ENCODE assay signal across 8 cellular contexts in genomic region chr16:84699712-84700517, GRCh38. TPM values are rescaled to one million over a fixed set of nuclear protein-coding genes. Genes with fewer than 3 reads are reported as not detected.
DNase-seq lines count a peak whose midpoint lies in the region; ATAC-seq and TF ChIP-seq lines count a peak whose summit lies in the region.

A gene with protein sequence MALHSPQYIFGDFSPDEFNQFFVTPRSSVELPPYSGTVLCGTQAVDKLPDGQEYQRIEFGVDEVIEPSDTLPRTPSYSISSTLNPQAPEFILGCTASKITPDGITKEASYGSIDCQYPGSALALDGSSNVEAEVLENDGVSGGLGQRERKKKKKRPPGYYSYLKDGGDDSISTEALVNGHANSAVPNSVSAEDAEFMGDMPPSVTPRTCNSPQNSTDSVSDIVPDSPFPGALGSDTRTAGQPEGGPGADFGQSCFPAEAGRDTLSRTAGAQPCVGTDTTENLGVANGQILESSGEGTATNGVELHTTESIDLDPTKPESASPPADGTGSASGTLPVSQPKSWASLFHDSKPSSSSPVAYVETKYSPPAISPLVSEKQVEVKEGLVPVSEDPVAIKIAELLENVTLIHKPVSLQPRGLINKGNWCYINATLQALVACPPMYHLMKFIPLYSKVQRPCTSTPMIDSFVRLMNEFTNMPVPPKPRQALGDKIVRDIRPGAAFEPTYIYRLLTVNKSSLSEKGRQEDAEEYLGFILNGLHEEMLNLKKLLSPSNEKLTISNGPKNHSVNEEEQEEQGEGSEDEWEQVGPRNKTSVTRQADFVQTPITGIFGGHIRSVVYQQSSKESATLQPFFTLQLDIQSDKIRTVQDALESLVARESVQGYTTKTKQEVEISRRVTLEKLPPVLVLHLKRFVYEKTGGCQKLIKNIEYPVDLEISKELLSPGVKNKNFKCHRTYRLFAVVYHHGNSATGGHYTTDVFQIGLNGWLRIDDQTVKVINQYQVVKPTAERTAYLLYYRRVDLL (plus strand): TSS chr16:84700000. CDS start chr16:84700091, 91 bp downstream.

- no peak for TF ChIP-seq CTCF in endothelial cell (IDR thresholded peaks at IDR 0.05; ENCODE audit: unreplicated experiment)
- TF ChIP-seq CTCF in mesothelial cell of epicardium (IDR thresholded peaks at IDR 0.05; ENCODE audit: unreplicated experiment), result no peak

- CTCF ChIA-PET in activated CD8-positive, alpha-beta memory T cell treated with anti-CD3 and anti-CD28 coated beads, Interleukin-2, amount 10 ng/mL, durations not matched to agents 7 days and 5 days (lab: Charles Lee), result interaction anchor here (0.8 to 2.8 kb wide), 12 partner anchors 11 to 270 kb away, joined by 3 to 29 read pairs (median 3); no protein-coding TSS in a partner anchor

- peak within 1 kb of the TSS; percentile 97 for H3K4me3 ChIP-seq in CD4-positive, CD25-positive, alpha-beta regulatory T cell (ENCODE audit: low read depth, low read length)

- peaks cover 30 to 43% (median 38%) of the 10 kb centered on the region in 4 donors for H3K4me1 Mint-ChIP-seq in CD4-positive, CD25-positive, alpha-beta regulatory T cell
- peaks cover 40% of the 10 kb centered on the region for H3K4me1 Mint-ChIP-seq in activated CD8-positive, alpha-beta memory T cell treated with anti-CD3 and anti-CD28 coated beads, Interleukin-2, amount 10 ng/mL, durations not matched to agents 7 days and 5 days
- H3K4me1 Mint-ChIP-seq in endothelial cell (ENCODE audit: unreplicated experiment) (peaks cover 23% of the 10 kb centered on the region), mesothelial cell of epicardium (peaks cover 38% of the 10 kb centered on the region)

- H3K36me3 Mint-ChIP-seq in CD4-positive, CD25-positive, alpha-beta regulatory T cell, result peaks cover 3% of the 10 kb centered on the region
- peaks cover 2% of the 10 kb centered on the region for H3K36me3 Mint-ChIP-seq in activated CD8-positive, alpha-beta memory T cell treated with anti-CD3 and anti-CD28 coated beads, Interleukin-2, amount 10 ng/mL, durations not matched to agents 7 days and 5 days
- H3K36me3 Mint-ChIP-seq in endothelial cell (ENCODE audit: low read depth, unreplicated experiment) (peaks cover 5% of the 10 kb centered on the region), mesothelial cell of epicardium (no peaks in the 10 kb centered on the region)

- H3K27ac ChIP-seq in CD4-positive, CD25-positive, alpha-beta regulatory T cell (ENCODE audit: insufficient read depth, low read length, poor library complexity, severe bottlenecking), result peak within 1 kb of the TSS; percentile 83

- peaks cover 47% of the 10 kb centered on the region for H3K4me1 ChIP-seq in CD4-positive, CD25-positive, alpha-beta regulatory T cell (ENCODE audit: control insufficient read depth, insufficient read depth, low read length, poor library complexity, severe bottlenecking)

- peak; percentile 79 to 88 (median 85) for DNase-seq in CD4-positive, CD25-positive, alpha-beta regulatory T cell
- DNase-seq in NOMO-1 treated with DMSO at 0.1 percent for 48 hours (lab: John Stamatoyannopoulos, UW; ENCODE audit: unreplicated experiment) (peak; percentile 71), endothelial cell (ENCODE audit: low spot score) (peak; percentile 90), mesothelial cell of epicardium (ENCODE audit: low spot score in 2 of 2, unreplicated experiment in 2 of 2) (peak; percentile 87 to 90)
- peak; percentile 85 for DNase-seq in activated CD8-positive, alpha-beta memory T cell treated with anti-CD3 and anti-CD28 coated beads, Interleukin-2, amount 10 ng/mL, durations not matched to agents 7 days and 5 days
- peak; percentile 50 to 70 for DNase-seq in stimulated activated CD8-positive, alpha-beta memory T cell treated with anti-CD3 and anti-CD28 coated beads, Interleukin-15, amount 100 ng/mL, for 4 hours (ENCODE audit: low read depth in 2 of 2)

- no peaks in the 10 kb centered on the region for H3K9me3 ChIP-seq in CD4-positive, CD25-positive, alpha-beta regulatory T cell (ENCODE audit: control insufficient read depth in 2 of 2, low read length in 2 of 2)

- peak within 1 kb of the TSS; percentile 96 to 98 (median 97) for H3K27ac Mint-ChIP-seq in CD4-positive, CD25-positive, alpha-beta regulatory T cell
- H3K27ac Mint-ChIP-seq in activated CD8-positive, alpha-beta memory T cell treated with anti-CD3 and anti-CD28 coated beads, Interleukin-2, amount 10 ng/mL, durations not matched to agents 7 days and 5 days, result peak within 1 kb of the TSS; percentile 96
- H3K27ac Mint-ChIP-seq in endothelial cell (ENCODE audit: unreplicated experiment), result peak within 1 kb of the TSS; percentile 88
- peak within 1 kb of the TSS; percentile 97 for H3K27ac Mint-ChIP-seq in mesothelial cell of epicardium

- H3K36me3 ChIP-seq in CD4-positive, CD25-positive, alpha-beta regulatory T cell (ENCODE audit: control insufficient read depth, insufficient read depth, low read length), result no peaks in the 10 kb centered on the region

- peaks cover 0 to 2% (median 0%) of the 10 kb centered on the region in 7 donors for H3K9me3 Mint-ChIP-seq in CD4-positive, CD25-positive, alpha-beta regulatory T cell
- H3K9me3 Mint-ChIP-seq in activated CD8-positive, alpha-beta memory T cell treated with anti-CD3 and anti-CD28 coated beads, Interleukin-2, amount 10 ng/mL, durations not matched to agents 7 days and 5 days (ENCODE audit: low read depth), result no peaks in the 10 kb centered on the region
- no peaks in the 10 kb centered on the region for H3K9me3 Mint-ChIP-seq in endothelial cell (ENCODE audit: unreplicated experiment)
- H3K9me3 Mint-ChIP-seq in mesothelial cell of epicardium, result no peaks in the 10 kb centered on the region

- no peaks in the 10 kb centered on the region for H3K27me3 ChIP-seq in CD4-positive, CD25-positive, alpha-beta regulatory T cell (ENCODE audit: control insufficient read depth, insufficient read depth, low read length)

- no peaks in the 10 kb centered on the region for H3K27me3 Mint-ChIP-seq in CD4-positive, CD25-positive, alpha-beta regulatory T cell
- H3K27me3 Mint-ChIP-seq in activated CD8-positive, alpha-beta memory T cell treated with anti-CD3 and anti-CD28 coated beads, Interleukin-2, amount 10 ng/mL, durations not matched to agents 7 days and 5 days, result no peaks in the 10 kb centered on the region
- H3K27me3 Mint-ChIP-seq in endothelial cell (ENCODE audit: unreplicated experiment) (peaks cover 5% of the 10 kb centered on the region), mesothelial cell of epicardium (ENCODE audit: low read depth) (no peaks in the 10 kb centered on the region)

- ATAC-seq in CD4-positive, CD25-positive, alpha-beta regulatory T cell (ENCODE audit: low read depth in 2 of 2), result peak; percentile 82
- ATAC-seq in GM19372 (IDR thresholded peaks at IDR 0.05; ENCODE audit: low read depth, unreplicated experiment) (peak; percentile 80), HG03558 (IDR thresholded peaks at IDR 0.05; ENCODE audit: extremely low read depth, unreplicated experiment) (peak; percentile 64)
- peak; percentile 90 for ATAC-seq in activated CD8-positive, alpha-beta memory T cell treated with anti-CD3 and anti-CD28 coated beads, Interleukin-2, amount 10 ng/mL, durations not matched to agents 7 days and 5 days

- H3K4me3 Mint-ChIP-seq in CD4-positive, CD25-positive, alpha-beta regulatory T cell, result peak within 1 kb of the TSS; percentile 90 to 99 (median 94)
- peak within 1 kb of the TSS; percentile 98 for H3K4me3 Mint-ChIP-seq in activated CD8-positive, alpha-beta memory T cell treated with anti-CD3 and anti-CD28 coated beads, Interleukin-2, amount 10 ng/mL, durations not matched to agents 7 days and 5 days
- H3K4me3 Mint-ChIP-seq in endothelial cell (ENCODE audit: unreplicated experiment) (peak within 1 kb of the TSS; percentile 99), mesothelial cell of epicardium (peak within 1 kb of the TSS; percentile 97)

RNA-seq across cellular contexts. Expression of the gene that starts here (rescaled TPM):
- 112 TPM for total RNA-seq in CD4-positive, CD25-positive, alpha-beta regulatory T cell
- polyA plus RNA-seq in CD4-positive, CD25-positive, alpha-beta regulatory T cell, result 10 to 100 TPM; 64.0 to 95.1 (median 79.0) TPM
- 100 to 1,000 TPM in 1 of 2 experiments, 10 to 100 TPM in 1; 90.9 to 117 TPM for total RNA-seq in activated CD8-positive, alpha-beta memory T cell treated with anti-CD3 and anti-CD28 coated beads, Interleukin-2, amount 10 ng/mL, durations not matched to agents 7 days and 5 days
- 81.2 TPM for total RNA-seq in endothelial cell (ENCODE audit: unreplicated experiment)
- 118 to 128 TPM (median 124 TPM) in 3 replicates for total RNA-seq in mesothelial cell of epicardium

Comparison
In these comparisons a context has a peak if more than half of its experiments do, and no peak if none do; other contexts are left out.
1. Peak in every context shown above with its lines: DNase-seq, ATAC-seq, H3K4me3 ChIP-seq and H3K27ac ChIP-seq.